In genomic region chr14:35078082-35078481, GRCh38 we compare ENCODE assay signal across 18 cellular contexts. TPM values are rescaled to one million over a fixed set of nuclear protein-coding genes. Genes with fewer than 3 reads are reported as not detected.
DNase-seq lines count a peak whose midpoint lies in the region; ATAC-seq, FAIRE-seq and TF ChIP-seq lines count a peak whose summit lies in the region.
"Had no signal": no experiment of that assay in that cellular context is flagged by ENCODE, and none has a peak within 500 bp of the region (broad histone marks: within the 10 kb centered on the region; RNA-seq: fewer than 3 reads in every experiment).

No MANE protein-coding gene starts in this region.

- H3K36me3 Mint-ChIP-seq in T-helper 17 cell (ENCODE audit: low read depth), result no peaks in the 10 kb centered on the region
- peaks cover 54% of the 10 kb centered on the region for H3K36me3 Mint-ChIP-seq in stimulated activated effector memory CD8-positive, alpha-beta T cell treated with anti-CD3 and anti-CD28 coated beads, Interleukin-12 subunit alpha, Interleukin-12 subunit beta, amount 100 ng/mL, for 72 hours
- H3K36me3 Mint-ChIP-seq in GM23338 (ENCODE audit: low read depth), result peaks cover 11% of the 10 kb centered on the region; the same call in 1 of the 3 replicates

- H3K27me3 Mint-ChIP-seq in T-helper 17 cell (no peaks in the 10 kb centered on the region), GM23338 (ENCODE audit: insufficient read depth, low read depth, poor library complexity) (no peaks in the 10 kb centered on the region)
- H3K27me3 Mint-ChIP-seq: CD4-positive, alpha-beta memory T cell; IgD-negative memory B cell had no signal

- 72% methylated on average over 2 of the region's 2 CpGs for WGBS in HepG2 (ENCODE audit: low lambda C conversion rate)

- H3K36me3 ChIP-seq in colonic mucosa (no peaks in the 10 kb centered on the region), HepG2 (replicated peaks in 1 of 2; ENCODE audit: control insufficient read depth in 1 of 2, insufficient read depth in 2 of 2, low read length in 2 of 2) (peaks cover 7 to 33% of the 10 kb centered on the region in 2 experiments; a peak in 4 of 5 replicates), GM23338 (ENCODE audit: insufficient read depth) (no peaks in the 10 kb centered on the region; the same call in 1 of the 2 replicates)

- no peak for TF ChIP-seq CTCF in colonic mucosa (IDR thresholded peaks at IDR 0.05)
- TF ChIP-seq CTCF in HepG2 (CRISPR knock-in tag; IDR thresholded peaks at IDR 0.05), result no peak
- TF ChIP-seq CTCF in GM23338 (conservative IDR thresholded peaks at IDR 0.05; ENCODE audit: low read depth in 2 of 2), result no peak

- H3K9ac ChIP-seq in colonic mucosa (ENCODE audit: low read depth in 2 of 2, low read length in 2 of 2), result peak overlapping the region in 1 of 2 donors; percentile 34
- no peak overlapping the region for H3K9ac ChIP-seq in HepG2 (ENCODE audit: insufficient read depth, low read depth, low read length)

- in situ Hi-C loops in HepG2 (cut with HindIII; ENCODE audit: extremely low pct_ligation_motif_present, low pct_unique_long_range_greater_than_20kb), result no loop called here

- H3K9me3 Mint-ChIP-seq in stimulated activated effector memory CD8-positive, alpha-beta T cell treated with anti-CD3 and anti-CD28 coated beads, Interleukin-12 subunit alpha, Interleukin-12 subunit beta, amount 100 ng/mL, for 72 hours, result no peaks in the 10 kb centered on the region
- H3K9me3 Mint-ChIP-seq in GM23338, result no peaks in the 10 kb centered on the region
- H3K9me3 Mint-ChIP-seq: CD4-positive, alpha-beta memory T cell; IgD-negative memory B cell had no signal

- CTCF ChIA-PET in HepG2 (lab: Yijun Ruan, JAX; ENCODE audit: low intra/inter-chr PET ratio, low total read pairs), result no interaction called here

- H3K4me2 ChIP-seq in HepG2 (ENCODE audit: low read depth, low read length) (0 out of 2 replicates have a peak overlapping the region, but pooled peaks have one; percentile 5), GM23338 (no peak overlapping the region)

- H3K27ac Mint-ChIP-seq in T-helper 17 cell (peak overlapping the region; percentile 54), GM23338 (no peak overlapping the region)
- H3K27ac Mint-ChIP-seq in stimulated activated effector memory CD8-positive, alpha-beta T cell treated with anti-CD3 and anti-CD28 coated beads, Interleukin-12 subunit alpha, Interleukin-12 subunit beta, amount 100 ng/mL, for 72 hours, result peak overlapping the region; percentile 46
- H3K27ac Mint-ChIP-seq: IgD-negative memory B cell had no signal

- H3K4me3 Mint-ChIP-seq in T-helper 17 cell (no peak overlapping the region), GM23338 (no peak overlapping the region)
- H3K4me3 Mint-ChIP-seq in stimulated activated effector memory CD8-positive, alpha-beta T cell treated with anti-CD3 and anti-CD28 coated beads, Interleukin-12 subunit alpha, Interleukin-12 subunit beta, amount 100 ng/mL, for 72 hours, result no peak overlapping the region
- H3K4me3 Mint-ChIP-seq: CD4-positive, alpha-beta memory T cell; IgD-negative memory B cell had no signal

- H3K4me3 ChIP-seq in colonic mucosa (no peak overlapping the region), HepG2 (replicated peaks in 1 of 3; ENCODE audit: insufficient read depth in 1 of 3, low read depth in 2 of 3, low read length in 3 of 3) (no peak overlapping the region), GM23338 (no peak overlapping the region)
- H3K4me3 ChIP-seq: GM12878, HAP-1 had no signal

- intact Hi-C loops in colonic mucosa (cut with DNase I), result no loop called here
- intact Hi-C loops in HepG2 (cut with micrococcal nuclease; ENCODE audit: unreplicated experiment), result loop anchor here (1.0 kb wide), 2 partner anchors 10 to 32 kb away; partner anchors contain the start of gene FAM177A1

- DNase-seq in T-helper 17 cell (no peak), colonic mucosa (peak; percentile 33), HepG2 (ENCODE audit: low spot score) (peak; percentile 83), GM23338 (ENCODE audit: low spot score) (no peak), RKO (ENCODE audit: low spot score) (no peak)
- DNase-seq in stimulated activated effector memory CD8-positive, alpha-beta T cell treated with anti-CD3 and anti-CD28 coated beads, Interleukin-12 subunit alpha, Interleukin-12 subunit beta, amount 100 ng/mL, for 72 hours (ENCODE audit: low spot score in 2 of 2), result no peak
- DNase-seq: BE2C; CD4-positive, alpha-beta memory T cell; DMS79 had no signal

- H3F3A ChIP-seq in GM23338 (replicated peaks; ENCODE audit: low read depth), result no peaks in the 10 kb centered on the region

- no peaks in the 10 kb centered on the region for H3K27me3 ChIP-seq in colonic mucosa
- no peaks in the 10 kb centered on the region for H3K27me3 ChIP-seq in HepG2 (ENCODE audit: control insufficient read depth in 1 of 2, insufficient read depth in 2 of 2, low read length in 2 of 2)
- H3K27me3 ChIP-seq in GM23338 (ENCODE audit: insufficient read depth), result no peaks in the 10 kb centered on the region
- H3K27me3 ChIP-seq: BE2C had no signal

- H3K4me1 ChIP-seq in colonic mucosa (no peaks in the 10 kb centered on the region), HepG2 (ENCODE audit: insufficient read depth, low read length) (peaks cover 13% of the 10 kb centered on the region), GM23338 (ENCODE audit: insufficient read depth) (no peaks in the 10 kb centered on the region)
- H3K4me1 ChIP-seq: BE2C, HAP-1 had no signal

- H2AFZ ChIP-seq in HepG2 (ENCODE audit: low read length) (no peak overlapping the region), GM23338 (no peak overlapping the region)

- TF ChIP-seq EP300 in HepG2 (IDR thresholded peaks at IDR 0.05; ENCODE audit: low read depth in 2 of 2, low read length in 2 of 2) (peak in 1 of 2 experiments; percentile 47; a peak in 1 of 4 replicates), HepG2 (CRISPR knock-in tag; IDR thresholded peaks at IDR 0.05; ENCODE audit: borderline replicate concordance) (no peak)

- H4K20me1 ChIP-seq in HepG2 (ENCODE audit: insufficient read depth, low read length), result no peaks in the 10 kb centered on the region
- H4K20me1 ChIP-seq in GM23338 (replicated peaks; ENCODE audit: insufficient read depth), result no peaks in the 10 kb centered on the region

- H3K9me2 ChIP-seq in GM23338 (ENCODE audit: insufficient read depth), result no peaks in the 10 kb centered on the region

- no TSS peak for BruUV-seq in HepG2 (replicated peaks; lab: Mats Ljungman, UMichigan)

- no peak overlapping the region for H3K27ac ChIP-seq in colonic mucosa
- no peak overlapping the region for H3K27ac ChIP-seq in HepG2 (ENCODE audit: extremely low read length, insufficient read depth, low read length)
- H3K27ac ChIP-seq in GM23338 (ENCODE audit: low read depth), result no peak overlapping the region
- H3K27ac ChIP-seq: C4-2B, HL-60 had no signal

- H3K9me3 ChIP-seq in T-helper 17 cell (ENCODE audit: control insufficient read depth, low read length, poor library complexity, severe bottlenecking) (no peaks in the 10 kb centered on the region), colonic mucosa (no peaks in the 10 kb centered on the region), HepG2 (ENCODE audit: low read length) (no peaks in the 10 kb centered on the region)
- H3K9me3 ChIP-seq: BE2C, HAP-1 had no signal

- TF ChIP-seq POLR2A in HepG2 (IDR thresholded peaks at IDR 0.05; ENCODE audit: insufficient read depth in 1 of 2, low read depth in 2 of 2, low read length in 2 of 2), result no peak

- H3K4me1 Mint-ChIP-seq in T-helper 17 cell (no peaks in the 10 kb centered on the region), GM23338 (no peaks in the 10 kb centered on the region)
- no peaks in the 10 kb centered on the region for H3K4me1 Mint-ChIP-seq in stimulated activated effector memory CD8-positive, alpha-beta T cell treated with anti-CD3 and anti-CD28 coated beads, Interleukin-12 subunit alpha, Interleukin-12 subunit beta, amount 100 ng/mL, for 72 hours
- H3K4me1 Mint-ChIP-seq: CD4-positive, alpha-beta memory T cell; IgD-negative memory B cell had no signal

- FAIRE-seq in HepG2 (lab: Jason Lieb, UNC), result peak; percentile 52
- FAIRE-seq: A204.1, GM12878, GM18507, H1 had no signal

- ATAC-seq in T-helper 17 cell (no peak), HepG2 (peak; percentile 94), GM21515 (IDR thresholded peaks at IDR 0.05; ENCODE audit: unreplicated experiment) (no peak), GM23338 (no peak)
- no peak for ATAC-seq in stimulated activated effector memory CD8-positive, alpha-beta T cell treated with anti-CD3 and anti-CD28 coated beads, Interleukin-12 subunit alpha, Interleukin-12 subunit beta, amount 100 ng/mL, for 72 hours
- ATAC-seq: GM12878 had no signal

- POLR2A ChIA-PET in HepG2 (lab: Yijun Ruan, JAX), result interaction anchor here (0.6 to 1.9 kb wide), 11 partner anchors 9 to 326 kb away, joined by 3 to 28 read pairs (median 4); partner anchors contain the start of genes FAM177A1, PPP2R3C, PRORP and SRP54

- H3K79me2 ChIP-seq in HepG2 (ENCODE audit: insufficient read depth, low read length), result no peaks in the 10 kb centered on the region
- no peaks in the 10 kb centered on the region for H3K79me2 ChIP-seq in GM23338 (replicated peaks; ENCODE audit: insufficient read depth)

- TF ChIP-seq RAD21 in HepG2 (CRISPR knock-in tag; IDR thresholded peaks at IDR 0.05), result 0 out of 2 replicates have a peak, but pooled peaks have one; percentile 18

RNA-seq across cellular contexts. Expression of gene FAM177A1, which starts 32.0 kb away (rescaled TPM):
- 100 to 1,000 TPM; 109 to 111 TPM for total RNA-seq in T-helper 17 cell
- 100 to 1,000 TPM; 114 to 153 TPM for total RNA-seq in colonic mucosa
- 116 and 119 TPM in 2 replicates for total RNA-seq in HepG2 (2016; rRNA removed; fragmentation: Illumina TruSeq; extraction: Trizol)
- total RNA-seq in HepG2 (2016; cell fraction: cytosol; rRNA removed; fragmentation: Illumina TruSeq; extraction: Trizol; ENCODE audit: low read depth), result 259 and 291 TPM in 2 replicates
- total RNA-seq in HepG2 (2016; cell fraction: insoluble cytoplasmic fraction; rRNA removed; fragmentation: Illumina TruSeq; extraction: Trizol), result 102 and 128 TPM in 2 replicates
- total RNA-seq in HepG2 (2016; cell fraction: membrane; rRNA removed; fragmentation: Illumina TruSeq; extraction: Trizol), result 219 and 242 TPM in 2 replicates
- 53.1 and 62.5 TPM in 2 replicates for total RNA-seq in HepG2 (2016; cell fraction: nucleus; rRNA removed; fragmentation: Illumina TruSeq; extraction: Trizol)
- polyA plus RNA-seq in HepG2 (2011; rRNA removed), result 69.0 and 72.9 TPM in 2 replicates
- 43.1 and 47.2 TPM in 2 replicates for polyA plus RNA-seq in HepG2 (2011; cell fraction: cytosol; rRNA removed)
- 20.3 and 24.8 TPM in 2 replicates for polyA plus RNA-seq in HepG2 (2011; cell fraction: nucleus; rRNA removed)
- 70.8 and 90.1 TPM in 2 replicates for polyA plus RNA-seq in HepG2 (2012)
- 323 and 351 TPM in 2 replicates for polyA plus RNA-seq in HepG2 (2016; cell fraction: cytosol; fragmentation: Illumina TruSeq; extraction: Trizol; ENCODE audit: low read depth)
- 125 and 131 TPM in 2 replicates for polyA plus RNA-seq in HepG2 (2016; cell fraction: insoluble cytoplasmic fraction; fragmentation: Illumina TruSeq; extraction: Trizol; ENCODE audit: low read depth)
- 209 and 229 TPM in 2 replicates for polyA plus RNA-seq in HepG2 (2016; cell fraction: membrane; fragmentation: Illumina TruSeq; extraction: Trizol; ENCODE audit: low read depth)
- polyA plus RNA-seq in HepG2 (2016; cell fraction: nucleus; fragmentation: Illumina TruSeq; extraction: Trizol; ENCODE audit: insufficient read depth, low read depth), result 115 and 136 TPM in 2 replicates
- 20.6 and 34.4 TPM in 2 replicates for polyA minus RNA-seq in HepG2 (2011; rRNA and poly(A)+ RNA removed; ENCODE audit: low replicate concordance)
- polyA minus RNA-seq in HepG2 (2011; cell fraction: cytosol; rRNA and poly(A)+ RNA removed), result 25.4 and 27.2 TPM in 2 replicates
- 36.1 and 40.7 TPM in 2 replicates for polyA minus RNA-seq in HepG2 (2011; cell fraction: nucleus; rRNA and poly(A)+ RNA removed)
- 21.0 and 22.8 TPM in 2 replicates for total RNA-seq in GM23338 (2014; rRNA removed; shearing (Covaris generic))
- polyA plus RNA-seq in GM23338 (2016; fragmentation: Nextera tagmentation; extraction: Ambion mirVana), result 72.5 and 74.9 TPM in 2 replicates

RNA-seq across cellular contexts. Expression of gene PPP2R3C, which starts 43.7 kb away (rescaled TPM):
- total RNA-seq in T-helper 17 cell, result 10 to 100 TPM; 37.7 to 41.7 TPM
- 10 to 100 TPM; 17.7 to 26.3 TPM for total RNA-seq in colonic mucosa
- total RNA-seq in HepG2 (2016; rRNA removed; fragmentation: Illumina TruSeq; extraction: Trizol), result 102 and 140 TPM in 2 replicates
- 67.2 and 69.3 TPM in 2 replicates for total RNA-seq in HepG2 (2016; cell fraction: cytosol; rRNA removed; fragmentation: Illumina TruSeq; extraction: Trizol; ENCODE audit: low read depth)
- 103 and 132 TPM in 2 replicates for total RNA-seq in HepG2 (2016; cell fraction: insoluble cytoplasmic fraction; rRNA removed; fragmentation: Illumina TruSeq; extraction: Trizol)
- 98.3 and 109 TPM in 2 replicates for total RNA-seq in HepG2 (2016; cell fraction: membrane; rRNA removed; fragmentation: Illumina TruSeq; extraction: Trizol)
- total RNA-seq in HepG2 (2016; cell fraction: nucleus; rRNA removed; fragmentation: Illumina TruSeq; extraction: Trizol), result 70.1 and 86.0 TPM in 2 replicates
- polyA plus RNA-seq in HepG2 (2011; rRNA removed), result 49.5 and 63.4 TPM in 2 replicates
- 18.2 and 27.5 TPM in 2 replicates for polyA plus RNA-seq in HepG2 (2011; cell fraction: cytosol; rRNA removed)
- polyA plus RNA-seq in HepG2 (2011; cell fraction: nucleus; rRNA removed), result 44.1 and 44.3 TPM in 2 replicates
- polyA plus RNA-seq in HepG2 (2012), result 81.6 and 81.7 TPM in 2 replicates
- 47.5 and 54.1 TPM in 2 replicates for polyA plus RNA-seq in HepG2 (2016; cell fraction: cytosol; fragmentation: Illumina TruSeq; extraction: Trizol; ENCODE audit: low read depth)
- polyA plus RNA-seq in HepG2 (2016; cell fraction: insoluble cytoplasmic fraction; fragmentation: Illumina TruSeq; extraction: Trizol; ENCODE audit: low read depth), result 104 and 106 TPM in 2 replicates
- polyA plus RNA-seq in HepG2 (2016; cell fraction: membrane; fragmentation: Illumina TruSeq; extraction: Trizol; ENCODE audit: low read depth), result 73.5 and 78.8 TPM in 2 replicates
- 113 and 121 TPM in 2 replicates for polyA plus RNA-seq in HepG2 (2016; cell fraction: nucleus; fragmentation: Illumina TruSeq; extraction: Trizol; ENCODE audit: insufficient read depth, low read depth)
- 10.0 and 16.5 TPM in 2 replicates for polyA minus RNA-seq in HepG2 (2011; rRNA and poly(A)+ RNA removed; ENCODE audit: low replicate concordance)
- 18.3 and 22.6 TPM in 2 replicates for polyA minus RNA-seq in HepG2 (2011; cell fraction: cytosol; rRNA and poly(A)+ RNA removed)
- 63.3 and 75.2 TPM in 2 replicates for polyA minus RNA-seq in HepG2 (2011; cell fraction: nucleus; rRNA and poly(A)+ RNA removed)
- 35.9 and 40.0 TPM in 2 replicates for total RNA-seq in GM23338 (2014; rRNA removed; shearing (Covaris generic))
- polyA plus RNA-seq in GM23338 (2016; fragmentation: Nextera tagmentation; extraction: Ambion mirVana), result 37.6 and 43.0 TPM in 2 replicates

RNA-seq across cellular contexts. Expression of gene PRORP, which starts 44.3 kb away (rescaled TPM):
- total RNA-seq in T-helper 17 cell (10 to 100 TPM; 42.5 to 43.6 TPM), colonic mucosa (10 to 100 TPM; 23.6 to 36.0 TPM), HepG2 (2016; rRNA removed; fragmentation: Illumina TruSeq; extraction: Trizol) (88.7 and 131 TPM in 2 replicates)
- total RNA-seq in HepG2 (2016; cell fraction: cytosol; rRNA removed; fragmentation: Illumina TruSeq; extraction: Trizol; ENCODE audit: low read depth), result 13.8 and 16.8 TPM in 2 replicates
- total RNA-seq in HepG2 (2016; cell fraction: insoluble cytoplasmic fraction; rRNA removed; fragmentation: Illumina TruSeq; extraction: Trizol), result 92.4 and 130 TPM in 2 replicates
- total RNA-seq in HepG2 (2016; cell fraction: membrane; rRNA removed; fragmentation: Illumina TruSeq; extraction: Trizol), result 35.4 and 42.4 TPM in 2 replicates
- total RNA-seq in HepG2 (2016; cell fraction: nucleus; rRNA removed; fragmentation: Illumina TruSeq; extraction: Trizol), result 90.7 and 94.1 TPM in 2 replicates
- polyA plus RNA-seq in HepG2 (2011; rRNA removed) (39.5 and 48.9 TPM in 2 replicates), GM23338 (2016; fragmentation: Nextera tagmentation; extraction: Ambion mirVana) (25.3 and 28.8 TPM in 2 replicates)
- 31.7 and 35.0 TPM in 2 replicates for polyA plus RNA-seq in HepG2 (2011; cell fraction: cytosol; rRNA removed)
- polyA plus RNA-seq in HepG2 (2011; cell fraction: nucleus; rRNA removed), result 48.8 and 58.1 TPM in 2 replicates
- 28.3 and 37.5 TPM in 2 replicates for polyA plus RNA-seq in HepG2 (2012)
- polyA plus RNA-seq in HepG2 (2016; cell fraction: cytosol; fragmentation: Illumina TruSeq; extraction: Trizol; ENCODE audit: low read depth), result 19.5 and 19.9 TPM in 2 replicates
- 109 and 122 TPM in 2 replicates for polyA plus RNA-seq in HepG2 (2016; cell fraction: insoluble cytoplasmic fraction; fragmentation: Illumina TruSeq; extraction: Trizol; ENCODE audit: low read depth)
- polyA plus RNA-seq in HepG2 (2016; cell fraction: membrane; fragmentation: Illumina TruSeq; extraction: Trizol; ENCODE audit: low read depth), result 35.4 and 36.9 TPM in 2 replicates
- 57.9 and 59.7 TPM in 2 replicates for polyA plus RNA-seq in HepG2 (2016; cell fraction: nucleus; fragmentation: Illumina TruSeq; extraction: Trizol; ENCODE audit: insufficient read depth, low read depth)
- 52.8 and 83.3 TPM in 2 replicates for polyA minus RNA-seq in HepG2 (2011; rRNA and poly(A)+ RNA removed; ENCODE audit: low replicate concordance)
- 20.3 and 21.2 TPM in 2 replicates for polyA minus RNA-seq in HepG2 (2011; cell fraction: cytosol; rRNA and poly(A)+ RNA removed)
- 93.3 and 97.1 TPM in 2 replicates for polyA minus RNA-seq in HepG2 (2011; cell fraction: nucleus; rRNA and poly(A)+ RNA removed)
- total RNA-seq in GM23338 (2014; rRNA removed; shearing (Covaris generic)), result 39.0 and 50.4 TPM in 2 replicates

Comparison
In these comparisons a context has a peak if more than half of its experiments do, and no peak if none do; other contexts are left out.
1. DNase-seq: peak in colonic mucosa (single experiment) and HepG2 (single experiment); none in T-helper 17 cell (0 of 3), stimulated activated effector memory CD8-positive, alpha-beta T cell treated with anti-CD3 and anti-CD28 coated beads, Interleukin-12 subunit alpha, Interleukin-12 subunit beta, amount 100 ng/mL, for 72 hours (0 of 2), GM23338 (single experiment) and RKO (single experiment).